ENCODE assay signal across 1 cellular context in the genomic region with DNA sequence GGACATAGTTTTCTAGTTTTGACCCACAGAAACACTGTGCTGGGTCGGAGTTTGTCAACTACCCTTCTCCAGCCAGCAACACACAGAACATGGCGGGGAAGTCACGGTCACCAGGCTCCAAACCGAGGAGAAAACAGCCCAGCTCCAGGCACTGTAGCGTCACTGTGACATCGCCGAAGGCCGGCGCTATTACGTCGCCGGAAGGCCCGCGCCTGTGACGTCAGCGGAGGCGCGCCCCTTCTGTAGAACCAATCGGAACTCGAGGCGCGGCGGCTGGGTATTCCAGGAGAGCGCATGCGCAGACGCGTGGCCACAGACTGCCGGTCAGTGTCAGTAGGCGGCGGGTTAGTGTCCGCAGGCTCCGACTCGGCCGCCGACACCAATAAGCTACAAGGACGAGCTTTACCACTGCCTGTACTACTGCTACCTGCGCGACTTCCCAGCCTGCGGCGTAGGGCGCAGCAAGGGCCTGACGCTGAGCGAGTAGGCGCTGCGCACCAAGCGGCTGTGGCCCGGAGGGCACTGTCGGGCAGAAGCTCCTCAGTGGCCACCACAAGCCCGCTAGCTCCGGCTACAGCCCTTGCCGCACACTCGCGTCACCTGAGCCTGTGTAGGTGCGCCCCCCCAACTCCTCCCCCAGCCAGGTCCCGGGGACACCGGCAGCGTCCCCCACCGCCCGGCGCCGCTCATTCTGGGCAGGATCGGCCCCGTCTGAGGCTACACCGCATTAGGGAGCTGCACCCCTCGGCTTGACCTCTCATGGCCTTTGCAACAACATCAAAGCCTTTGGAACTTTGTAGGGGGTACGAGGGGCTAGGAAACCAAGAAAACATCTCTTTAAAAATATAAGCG.
TF ChIP-seq lines count a peak whose summit lies in the region.

No MANE protein-coding gene starts in this region.

TF ChIP-seq in HepG2, 621 proteins besides CTCF, POLR2A, EP300 and RAD21 (continued from another document and continues in another):
- TF ChIP-seq, protein P1, sequence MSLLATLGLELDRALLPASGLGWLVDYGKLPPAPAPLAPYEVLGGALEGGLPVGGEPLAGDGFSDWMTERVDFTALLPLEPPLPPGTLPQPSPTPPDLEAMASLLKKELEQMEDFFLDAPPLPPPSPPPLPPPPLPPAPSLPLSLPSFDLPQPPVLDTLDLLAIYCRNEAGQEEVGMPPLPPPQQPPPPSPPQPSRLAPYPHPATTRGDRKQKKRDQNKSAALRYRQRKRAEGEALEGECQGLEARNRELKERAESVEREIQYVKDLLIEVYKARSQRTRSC (CRISPR knock-in tag; IDR thresholded peaks at IDR 0.05; ENCODE audit: low read depth) = no peak
- TF ChIP-seq HNF4A (CRISPR knock-in tag; IDR thresholded peaks at IDR 0.05) (no peak), CREB1 (IDR thresholded peaks at IDR 0.05) (peak; percentile 99), CREB1 (CRISPR knock-in tag; IDR thresholded peaks at IDR 0.05) (peak; percentile 98), MAF1 (CRISPR knock-in tag; IDR thresholded peaks at IDR 0.05; ENCODE audit: borderline replicate concordance) (0 out of 2 replicates have a peak, but pooled peaks have one; percentile 65), MLLT10 (CRISPR knock-in tag; IDR thresholded peaks at IDR 0.05) (no peak), ZNF879 (CRISPR knock-in tag; IDR thresholded peaks at IDR 0.05) (no peak; the same call in 1 of the 2 replicates), MEIS2 (CRISPR knock-in tag; IDR thresholded peaks at IDR 0.05) (0 out of 2 replicates have a peak, but pooled peaks have one; percentile 64), MTF1 (CRISPR knock-in tag; IDR thresholded peaks at IDR 0.05) (no peak), SIN3B (IDR thresholded peaks at IDR 0.05; ENCODE audit: low read length) (no peak), POLR2G (IDR thresholded peaks at IDR 0.05; ENCODE audit: low read depth, low read length) (peak; percentile 89), SETDB1 (CRISPR knock-in tag; IDR thresholded peaks at IDR 0.05; ENCODE audit: borderline replicate concordance) (no peak), GATA4 (IDR thresholded peaks at IDR 0.05; ENCODE audit: borderline replicate concordance, low read depth) (peak; percentile 59; the same call in 1 of the 2 replicates), ZNF3 (CRISPR knock-in tag; IDR thresholded peaks at IDR 0.05) (no peak), RFX3 (CRISPR knock-in tag; IDR thresholded peaks at IDR 0.05) (no peak), SSRP1 (CRISPR knock-in tag; IDR thresholded peaks at IDR 0.05) (no peak), GATAD2A (CRISPR knock-in tag; IDR thresholded peaks at IDR 0.05) (peak; percentile 27; the same call in 1 of the 2 replicates), ZNF296 (CRISPR knock-in tag; conservative IDR thresholded peaks at IDR 0.05) (no peak; the same call in 1 of the 2 replicates), ZFP1 (CRISPR knock-in tag; IDR thresholded peaks at IDR 0.05) (peak; percentile 34; the same call in 1 of the 2 replicates), ATM (IDR thresholded peaks at IDR 0.05; ENCODE audit: borderline replicate concordance) (no peak), NCOR1 (IDR thresholded peaks at IDR 0.05; ENCODE audit: borderline replicate concordance, low read length) (no peak), HOXD1 (CRISPR knock-in tag; IDR thresholded peaks at IDR 0.05) (peak; percentile 23; the same call in 1 of the 2 replicates), ZNF432 (CRISPR knock-in tag; IDR thresholded peaks at IDR 0.05; ENCODE audit: borderline replicate concordance) (no peak), NFE2L2 (IDR thresholded peaks at IDR 0.05; ENCODE audit: low read length) (no peak), MTF2 (CRISPR knock-in tag; IDR thresholded peaks at IDR 0.05; ENCODE audit: borderline replicate concordance) (no peak), ADNP (CRISPR knock-in tag; IDR thresholded peaks at IDR 0.05) (no peak), TCF12 (IDR thresholded peaks at IDR 0.05) (no peak), TCF12 (CRISPR knock-in tag; IDR thresholded peaks at IDR 0.05) (peak; percentile 45; the same call in 1 of the 2 replicates), CHD4 (IDR thresholded peaks at IDR 0.05; ENCODE audit: borderline replicate concordance, low read length) (no peak), ZNF34 (CRISPR knock-in tag; IDR thresholded peaks at IDR 0.05; ENCODE audit: borderline replicate concordance) (no peak), ZZZ3 (CRISPR knock-in tag; IDR thresholded peaks at IDR 0.05; ENCODE audit: borderline replicate concordance) (peak; percentile 63; the same call in 1 of the 2 replicates), ZNF546 (CRISPR knock-in tag; conservative IDR thresholded peaks at IDR 0.05) (peak; percentile 91), ZNF460 (CRISPR knock-in tag; IDR thresholded peaks at IDR 0.05; ENCODE audit: borderline replicate concordance) (no peak; the same call in 1 of the 2 replicates), DMAP1 (CRISPR knock-in tag; IDR thresholded peaks at IDR 0.05) (no peak; the same call in 1 of the 2 replicates), ATRX (CRISPR knock-in tag; IDR thresholded peaks at IDR 0.05; ENCODE audit: borderline replicate concordance) (no peak), ZNF446 (CRISPR knock-in tag; IDR thresholded peaks at IDR 0.05) (no peak), ISL2 (CRISPR knock-in tag; IDR thresholded peaks at IDR 0.05) (peak; percentile 36; the same call in 1 of the 2 replicates)
- TF ChIP-seq, protein P2, sequence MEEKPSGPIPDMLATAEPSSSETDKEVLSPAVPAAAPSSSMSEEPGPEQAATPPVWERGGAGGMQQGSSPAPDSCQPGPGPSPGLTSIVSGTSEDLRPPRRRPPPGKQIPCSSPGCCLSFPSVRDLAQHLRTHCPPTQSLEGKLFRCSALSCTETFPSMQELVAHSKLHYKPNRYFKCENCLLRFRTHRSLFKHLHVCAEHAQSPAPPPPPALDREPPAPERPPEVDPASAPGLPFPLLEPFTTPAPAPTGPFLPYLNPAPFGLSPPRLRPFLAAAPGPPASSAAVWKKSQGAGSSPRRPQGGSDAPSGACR (CRISPR knock-in tag; IDR thresholded peaks at IDR 0.05) = no peak
- TF ChIP-seq, protein P3, sequence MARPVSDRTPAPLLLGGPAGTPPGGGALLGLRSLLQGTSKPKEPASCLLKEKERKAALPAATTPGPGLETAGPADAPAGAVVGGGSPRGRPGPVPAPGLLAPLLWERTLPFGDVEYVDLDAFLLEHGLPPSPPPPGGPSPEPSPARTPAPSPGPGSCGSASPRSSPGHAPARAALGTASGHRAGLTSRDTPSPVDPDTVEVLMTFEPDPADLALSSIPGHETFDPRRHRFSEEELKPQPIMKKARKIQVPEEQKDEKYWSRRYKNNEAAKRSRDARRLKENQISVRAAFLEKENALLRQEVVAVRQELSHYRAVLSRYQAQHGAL (CRISPR knock-in tag; IDR thresholded peaks at IDR 0.05; ENCODE audit: not compliant biosample characterization) = no peak
- TF ChIP-seq, protein P4, sequence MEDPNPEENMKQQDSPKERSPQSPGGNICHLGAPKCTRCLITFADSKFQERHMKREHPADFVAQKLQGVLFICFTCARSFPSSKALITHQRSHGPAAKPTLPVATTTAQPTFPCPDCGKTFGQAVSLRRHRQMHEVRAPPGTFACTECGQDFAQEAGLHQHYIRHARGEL (CRISPR knock-in tag; IDR thresholded peaks at IDR 0.05) = 0 out of 2 replicates have a peak, but pooled peaks have one; percentile 54
- TF ChIP-seq, protein P5, sequence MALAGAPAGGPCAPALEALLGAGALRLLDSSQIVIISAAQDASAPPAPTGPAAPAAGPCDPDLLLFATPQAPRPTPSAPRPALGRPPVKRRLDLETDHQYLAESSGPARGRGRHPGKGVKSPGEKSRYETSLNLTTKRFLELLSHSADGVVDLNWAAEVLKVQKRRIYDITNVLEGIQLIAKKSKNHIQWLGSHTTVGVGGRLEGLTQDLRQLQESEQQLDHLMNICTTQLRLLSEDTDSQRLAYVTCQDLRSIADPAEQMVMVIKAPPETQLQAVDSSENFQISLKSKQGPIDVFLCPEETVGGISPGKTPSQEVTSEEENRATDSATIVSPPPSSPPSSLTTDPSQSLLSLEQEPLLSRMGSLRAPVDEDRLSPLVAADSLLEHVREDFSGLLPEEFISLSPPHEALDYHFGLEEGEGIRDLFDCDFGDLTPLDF (CRISPR knock-in tag; IDR thresholded peaks at IDR 0.05) = peak; percentile 80
- TF ChIP-seq, protein P6, sequence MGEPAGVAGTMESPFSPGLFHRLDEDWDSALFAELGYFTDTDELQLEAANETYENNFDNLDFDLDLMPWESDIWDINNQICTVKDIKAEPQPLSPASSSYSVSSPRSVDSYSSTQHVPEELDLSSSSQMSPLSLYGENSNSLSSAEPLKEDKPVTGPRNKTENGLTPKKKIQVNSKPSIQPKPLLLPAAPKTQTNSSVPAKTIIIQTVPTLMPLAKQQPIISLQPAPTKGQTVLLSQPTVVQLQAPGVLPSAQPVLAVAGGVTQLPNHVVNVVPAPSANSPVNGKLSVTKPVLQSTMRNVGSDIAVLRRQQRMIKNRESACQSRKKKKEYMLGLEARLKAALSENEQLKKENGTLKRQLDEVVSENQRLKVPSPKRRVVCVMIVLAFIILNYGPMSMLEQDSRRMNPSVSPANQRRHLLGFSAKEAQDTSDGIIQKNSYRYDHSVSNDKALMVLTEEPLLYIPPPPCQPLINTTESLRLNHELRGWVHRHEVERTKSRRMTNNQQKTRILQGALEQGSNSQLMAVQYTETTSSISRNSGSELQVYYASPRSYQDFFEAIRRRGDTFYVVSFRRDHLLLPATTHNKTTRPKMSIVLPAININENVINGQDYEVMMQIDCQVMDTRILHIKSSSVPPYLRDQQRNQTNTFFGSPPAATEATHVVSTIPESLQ (CRISPR knock-in tag; conservative IDR thresholded peaks at IDR 0.05) = no peak; the same call in 1 of the 2 replicates
- TF ChIP-seq, protein P7, sequence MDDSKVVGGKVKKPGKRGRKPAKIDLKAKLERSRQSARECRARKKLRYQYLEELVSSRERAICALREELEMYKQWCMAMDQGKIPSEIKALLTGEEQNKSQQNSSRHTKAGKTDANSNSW (CRISPR knock-in tag; IDR thresholded peaks at IDR 0.05; ENCODE audit: borderline replicate concordance) = peak; percentile 31; the same call in 1 of the 2 replicates
- TF ChIP-seq, protein P8, sequence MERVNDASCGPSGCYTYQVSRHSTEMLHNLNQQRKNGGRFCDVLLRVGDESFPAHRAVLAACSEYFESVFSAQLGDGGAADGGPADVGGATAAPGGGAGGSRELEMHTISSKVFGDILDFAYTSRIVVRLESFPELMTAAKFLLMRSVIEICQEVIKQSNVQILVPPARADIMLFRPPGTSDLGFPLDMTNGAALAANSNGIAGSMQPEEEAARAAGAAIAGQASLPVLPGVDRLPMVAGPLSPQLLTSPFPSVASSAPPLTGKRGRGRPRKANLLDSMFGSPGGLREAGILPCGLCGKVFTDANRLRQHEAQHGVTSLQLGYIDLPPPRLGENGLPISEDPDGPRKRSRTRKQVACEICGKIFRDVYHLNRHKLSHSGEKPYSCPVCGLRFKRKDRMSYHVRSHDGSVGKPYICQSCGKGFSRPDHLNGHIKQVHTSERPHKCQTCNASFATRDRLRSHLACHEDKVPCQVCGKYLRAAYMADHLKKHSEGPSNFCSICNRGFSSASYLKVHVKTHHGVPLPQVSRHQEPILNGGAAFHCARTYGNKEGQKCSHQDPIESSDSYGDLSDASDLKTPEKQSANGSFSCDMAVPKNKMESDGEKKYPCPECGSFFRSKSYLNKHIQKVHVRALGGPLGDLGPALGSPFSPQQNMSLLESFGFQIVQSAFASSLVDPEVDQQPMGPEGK (CRISPR knock-in tag; IDR thresholded peaks at IDR 0.05) = peak; percentile 49
- TF ChIP-seq, protein P9, sequence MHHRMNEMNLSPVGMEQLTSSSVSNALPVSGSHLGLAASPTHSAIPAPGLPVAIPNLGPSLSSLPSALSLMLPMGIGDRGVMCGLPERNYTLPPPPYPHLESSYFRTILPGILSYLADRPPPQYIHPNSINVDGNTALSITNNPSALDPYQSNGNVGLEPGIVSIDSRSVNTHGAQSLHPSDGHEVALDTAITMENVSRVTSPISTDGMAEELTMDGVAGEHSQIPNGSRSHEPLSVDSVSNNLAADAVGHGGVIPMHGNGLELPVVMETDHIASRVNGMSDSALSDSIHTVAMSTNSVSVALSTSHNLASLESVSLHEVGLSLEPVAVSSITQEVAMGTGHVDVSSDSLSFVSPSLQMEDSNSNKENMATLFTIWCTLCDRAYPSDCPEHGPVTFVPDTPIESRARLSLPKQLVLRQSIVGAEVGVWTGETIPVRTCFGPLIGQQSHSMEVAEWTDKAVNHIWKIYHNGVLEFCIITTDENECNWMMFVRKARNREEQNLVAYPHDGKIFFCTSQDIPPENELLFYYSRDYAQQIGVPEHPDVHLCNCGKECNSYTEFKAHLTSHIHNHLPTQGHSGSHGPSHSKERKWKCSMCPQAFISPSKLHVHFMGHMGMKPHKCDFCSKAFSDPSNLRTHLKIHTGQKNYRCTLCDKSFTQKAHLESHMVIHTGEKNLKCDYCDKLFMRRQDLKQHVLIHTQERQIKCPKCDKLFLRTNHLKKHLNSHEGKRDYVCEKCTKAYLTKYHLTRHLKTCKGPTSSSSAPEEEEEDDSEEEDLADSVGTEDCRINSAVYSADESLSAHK (CRISPR knock-in tag; IDR thresholded peaks at IDR 0.05; ENCODE audit: borderline replicate concordance) = no peak
- TF ChIP-seq, protein P10, sequence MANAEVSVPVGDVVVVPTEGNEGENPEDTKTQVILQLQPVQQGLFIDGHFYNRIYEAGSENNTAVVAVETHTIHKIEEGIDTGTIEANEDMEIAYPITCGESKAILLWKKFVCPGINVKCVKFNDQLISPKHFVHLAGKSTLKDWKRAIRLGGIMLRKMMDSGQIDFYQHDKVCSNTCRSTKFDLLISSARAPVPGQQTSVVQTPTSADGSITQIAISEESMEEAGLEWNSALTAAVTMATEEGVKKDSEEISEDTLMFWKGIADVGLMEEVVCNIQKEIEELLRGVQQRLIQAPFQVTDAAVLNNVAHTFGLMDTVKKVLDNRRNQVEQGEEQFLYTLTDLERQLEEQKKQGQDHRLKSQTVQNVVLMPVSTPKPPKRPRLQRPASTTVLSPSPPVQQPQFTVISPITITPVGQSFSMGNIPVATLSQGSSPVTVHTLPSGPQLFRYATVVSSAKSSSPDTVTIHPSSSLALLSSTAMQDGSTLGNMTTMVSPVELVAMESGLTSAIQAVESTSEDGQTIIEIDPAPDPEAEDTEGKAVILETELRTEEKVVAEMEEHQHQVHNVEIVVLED (CRISPR knock-in tag; IDR thresholded peaks at IDR 0.05; ENCODE audit: borderline replicate concordance) = peak; percentile 86
- TF ChIP-seq, protein P11, sequence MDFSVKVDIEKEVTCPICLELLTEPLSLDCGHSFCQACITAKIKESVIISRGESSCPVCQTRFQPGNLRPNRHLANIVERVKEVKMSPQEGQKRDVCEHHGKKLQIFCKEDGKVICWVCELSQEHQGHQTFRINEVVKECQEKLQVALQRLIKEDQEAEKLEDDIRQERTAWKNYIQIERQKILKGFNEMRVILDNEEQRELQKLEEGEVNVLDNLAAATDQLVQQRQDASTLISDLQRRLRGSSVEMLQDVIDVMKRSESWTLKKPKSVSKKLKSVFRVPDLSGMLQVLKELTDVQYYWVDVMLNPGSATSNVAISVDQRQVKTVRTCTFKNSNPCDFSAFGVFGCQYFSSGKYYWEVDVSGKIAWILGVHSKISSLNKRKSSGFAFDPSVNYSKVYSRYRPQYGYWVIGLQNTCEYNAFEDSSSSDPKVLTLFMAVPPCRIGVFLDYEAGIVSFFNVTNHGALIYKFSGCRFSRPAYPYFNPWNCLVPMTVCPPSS (IDR thresholded peaks at IDR 0.05) = no peak
- TF ChIP-seq, protein P12, sequence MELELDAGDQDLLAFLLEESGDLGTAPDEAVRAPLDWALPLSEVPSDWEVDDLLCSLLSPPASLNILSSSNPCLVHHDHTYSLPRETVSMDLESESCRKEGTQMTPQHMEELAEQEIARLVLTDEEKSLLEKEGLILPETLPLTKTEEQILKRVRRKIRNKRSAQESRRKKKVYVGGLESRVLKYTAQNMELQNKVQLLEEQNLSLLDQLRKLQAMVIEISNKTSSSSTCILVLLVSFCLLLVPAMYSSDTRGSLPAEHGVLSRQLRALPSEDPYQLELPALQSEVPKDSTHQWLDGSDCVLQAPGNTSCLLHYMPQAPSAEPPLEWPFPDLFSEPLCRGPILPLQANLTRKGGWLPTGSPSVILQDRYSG (CRISPR knock-in tag; IDR thresholded peaks at IDR 0.05) = no peak
